In the genomic region with DNA sequence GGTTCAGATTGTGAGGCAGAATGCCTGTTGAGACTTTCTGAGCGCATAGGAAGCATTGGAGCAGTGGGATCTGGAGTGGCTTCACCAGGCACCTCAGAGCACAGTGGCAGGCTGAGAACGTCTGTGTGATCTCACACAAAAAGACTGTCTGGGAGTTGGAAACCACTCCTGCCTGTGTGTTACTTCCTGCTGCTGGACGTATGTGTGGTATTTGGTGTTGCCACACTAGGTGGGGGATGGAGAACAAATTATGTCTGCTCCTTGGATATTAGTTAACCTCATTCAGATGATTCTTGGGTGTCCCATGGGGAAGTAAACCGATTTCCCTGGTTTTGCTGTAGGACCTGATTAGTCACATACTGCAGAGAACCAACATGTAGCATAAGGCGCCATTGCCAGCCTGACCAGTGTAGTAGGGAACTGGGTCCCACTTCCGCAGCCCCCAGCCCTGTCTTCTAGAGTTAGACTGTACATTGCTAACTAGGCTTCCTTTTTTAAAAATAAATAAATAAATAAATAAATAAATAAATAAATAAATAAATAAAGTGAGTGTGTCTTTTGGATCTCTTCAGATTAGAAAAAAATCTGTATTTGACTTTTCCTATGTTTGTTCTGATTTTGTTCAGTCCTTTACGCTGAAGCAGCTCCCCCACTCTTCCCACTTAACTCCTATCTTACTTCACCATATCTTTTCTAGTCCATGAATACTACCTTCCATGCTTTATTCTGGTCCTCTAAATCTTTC, we compare ENCODE assay signal across 1 cellular context.
TF ChIP-seq lines count a peak whose summit lies in the region.

No MANE protein-coding gene starts in this region.

TF ChIP-seq in H1, 55 proteins besides CTCF, POLR2A, EP300 and RAD21:
- TF ChIP-seq NANOG (IDR thresholded peaks at IDR 0.05; ENCODE audit: insufficient read depth, low read depth, low read length, poor library complexity, severe bottlenecking), result no peak
- TF ChIP-seq SIX5 (IDR thresholded peaks at IDR 0.05; ENCODE audit: low read depth, low read length), result no peak
- TF ChIP-seq EZH2 (IDR thresholded peaks at IDR 0.05; ENCODE audit: low read depth, low read length, severe bottlenecking), result no peak
- no peak for TF ChIP-seq RFX5 (IDR thresholded peaks at IDR 0.05; ENCODE audit: borderline replicate concordance, low read depth, low read length)
- TF ChIP-seq ATF3 (IDR thresholded peaks at IDR 0.05; ENCODE audit: insufficient read depth, low read depth, low read length), result no peak
- TF ChIP-seq, protein P1, sequence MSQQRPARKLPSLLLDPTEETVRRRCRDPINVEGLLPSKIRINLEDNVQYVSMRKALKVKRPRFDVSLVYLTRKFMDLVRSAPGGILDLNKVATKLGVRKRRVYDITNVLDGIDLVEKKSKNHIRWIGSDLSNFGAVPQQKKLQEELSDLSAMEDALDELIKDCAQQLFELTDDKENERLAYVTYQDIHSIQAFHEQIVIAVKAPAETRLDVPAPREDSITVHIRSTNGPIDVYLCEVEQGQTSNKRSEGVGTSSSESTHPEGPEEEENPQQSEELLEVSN (IDR thresholded peaks at IDR 0.05), result no peak
- no peak for TF ChIP-seq SIRT6 (IDR thresholded peaks at IDR 0.05; ENCODE audit: low read length)
- TF ChIP-seq SP1 (IDR thresholded peaks at IDR 0.05; ENCODE audit: low read depth, low read length), result no peak
- no peak for TF ChIP-seq ATF2 (IDR thresholded peaks at IDR 0.05; ENCODE audit: low read length)
- no peak for TF ChIP-seq EGR1 (IDR thresholded peaks at IDR 0.05; ENCODE audit: borderline replicate concordance, low read depth, low read length)
- no peak for TF ChIP-seq CHD2 (IDR thresholded peaks at IDR 0.05; ENCODE audit: low read length)
- TF ChIP-seq TAF7 (optimal IDR thresholded peaks at IDR 0.05; ENCODE audit: borderline replicate concordance, low read depth, low read length), result no peak
- no peak for TF ChIP-seq CBX5 (IDR thresholded peaks at IDR 0.05; ENCODE audit: low read depth, low read length)
- no peak for TF ChIP-seq SAP30 (IDR thresholded peaks at IDR 0.05; ENCODE audit: insufficient read depth, insufficient replicate concordance, low read length)
- no peak for TF ChIP-seq POU5F1 (IDR thresholded peaks at IDR 0.05; ENCODE audit: low read depth, low read length)
- no peak for TF ChIP-seq JUN (IDR thresholded peaks at IDR 0.05; ENCODE audit: low read depth, low read length)
- no peak for TF ChIP-seq HDAC6 (IDR thresholded peaks at IDR 0.05; ENCODE audit: low read depth, low read length)
TF ChIP-seq in H1: peak in this region for 0.
